Comparison of ENCODE assay signal across 1 cellular context in the genomic region with DNA sequence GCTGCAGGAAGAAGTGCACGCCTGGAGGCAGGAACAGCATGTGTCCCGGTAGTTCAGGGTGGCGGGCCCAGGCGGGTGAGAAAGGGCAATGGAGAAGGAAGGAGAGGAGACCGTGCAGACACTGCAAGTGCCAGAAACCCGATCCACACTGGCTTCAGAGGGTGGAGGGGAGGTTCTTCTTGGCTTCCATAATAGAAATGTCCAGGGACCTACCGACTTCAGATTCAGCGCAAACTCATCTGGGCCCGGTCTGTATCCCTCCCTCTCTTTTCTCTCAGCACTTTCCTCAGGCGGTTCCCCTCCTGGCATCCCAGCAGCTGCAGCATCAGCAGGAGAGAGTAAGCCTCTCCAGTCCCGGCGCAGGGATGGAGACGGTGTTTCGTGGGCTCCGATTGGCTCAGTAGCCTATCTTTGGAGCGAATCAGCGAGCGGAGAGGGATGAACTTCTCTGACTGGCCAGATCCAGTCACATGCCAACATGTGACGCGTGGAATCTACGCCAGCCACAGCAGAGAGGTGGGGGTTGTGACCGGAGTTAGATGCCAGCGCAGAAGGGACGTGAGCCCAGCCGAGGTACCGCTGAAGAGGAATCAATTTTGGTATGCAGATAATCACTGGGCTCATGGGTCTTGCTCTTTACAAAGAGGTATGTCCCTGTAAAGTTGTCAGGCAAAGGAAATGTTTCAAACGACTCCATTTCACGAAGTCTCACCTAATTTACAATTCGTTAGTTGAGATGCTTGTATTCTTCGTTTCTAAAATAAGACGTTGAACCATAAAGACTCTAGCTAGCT.
A peak's percentile ranks its signal among the peaks of the same experiment; 100 is the strongest.
TF ChIP-seq lines count a peak whose summit lies in the region.

No MANE protein-coding gene starts in this region.

TF ChIP-seq in HepG2, 621 proteins besides CTCF, POLR2A, EP300 and RAD21 (continued from another document and continues in another):
- TF ChIP-seq ZSCAN25 (CRISPR knock-in tag; IDR thresholded peaks at IDR 0.05) (no peak), NPAS2 (CRISPR knock-in tag; IDR thresholded peaks at IDR 0.05; ENCODE audit: borderline replicate concordance) (no peak), REPIN1 (CRISPR knock-in tag; IDR thresholded peaks at IDR 0.05; ENCODE audit: borderline replicate concordance, low read depth) (peak; percentile 23; the same call in 1 of the 2 replicates), ZSCAN31 (CRISPR knock-in tag; IDR thresholded peaks at IDR 0.05; ENCODE audit: low read depth) (peak; percentile 68; the same call in 1 of the 2 replicates), ZNF546 (CRISPR knock-in tag; conservative IDR thresholded peaks at IDR 0.05) (no peak), ZNF720 (CRISPR knock-in tag; IDR thresholded peaks at IDR 0.05) (no peak), EZH2 (conservative IDR thresholded peaks at IDR 0.05; ENCODE audit: low read depth, low read length) (no peak), ATF7-NPFF (CRISPR knock-in tag; IDR thresholded peaks at IDR 0.05; ENCODE audit: low read depth) (0 out of 2 replicates have a peak, but pooled peaks have one; percentile 21), MEF2D (CRISPR knock-in tag; IDR thresholded peaks at IDR 0.05) (no peak; the same call in 1 of the 2 replicates), NFE2L2 (IDR thresholded peaks at IDR 0.05; ENCODE audit: low read length) (no peak), BHLHE40 (IDR thresholded peaks at IDR 0.05; ENCODE audit: low read length) (no peak), EED (CRISPR knock-in tag; IDR thresholded peaks at IDR 0.05) (no peak), HNRNPK (IDR thresholded peaks at IDR 0.05; ENCODE audit: low read depth, low read length, poor library complexity, severe bottlenecking) (no peak), SRSF4 (IDR thresholded peaks at IDR 0.05; ENCODE audit: low read depth, low read length, poor library complexity, severe bottlenecking) (no peak), KAT2B (IDR thresholded peaks at IDR 0.05; ENCODE audit: borderline replicate concordance, low read depth, low read length) (no peak)
- TF ChIP-seq, protein P1, sequence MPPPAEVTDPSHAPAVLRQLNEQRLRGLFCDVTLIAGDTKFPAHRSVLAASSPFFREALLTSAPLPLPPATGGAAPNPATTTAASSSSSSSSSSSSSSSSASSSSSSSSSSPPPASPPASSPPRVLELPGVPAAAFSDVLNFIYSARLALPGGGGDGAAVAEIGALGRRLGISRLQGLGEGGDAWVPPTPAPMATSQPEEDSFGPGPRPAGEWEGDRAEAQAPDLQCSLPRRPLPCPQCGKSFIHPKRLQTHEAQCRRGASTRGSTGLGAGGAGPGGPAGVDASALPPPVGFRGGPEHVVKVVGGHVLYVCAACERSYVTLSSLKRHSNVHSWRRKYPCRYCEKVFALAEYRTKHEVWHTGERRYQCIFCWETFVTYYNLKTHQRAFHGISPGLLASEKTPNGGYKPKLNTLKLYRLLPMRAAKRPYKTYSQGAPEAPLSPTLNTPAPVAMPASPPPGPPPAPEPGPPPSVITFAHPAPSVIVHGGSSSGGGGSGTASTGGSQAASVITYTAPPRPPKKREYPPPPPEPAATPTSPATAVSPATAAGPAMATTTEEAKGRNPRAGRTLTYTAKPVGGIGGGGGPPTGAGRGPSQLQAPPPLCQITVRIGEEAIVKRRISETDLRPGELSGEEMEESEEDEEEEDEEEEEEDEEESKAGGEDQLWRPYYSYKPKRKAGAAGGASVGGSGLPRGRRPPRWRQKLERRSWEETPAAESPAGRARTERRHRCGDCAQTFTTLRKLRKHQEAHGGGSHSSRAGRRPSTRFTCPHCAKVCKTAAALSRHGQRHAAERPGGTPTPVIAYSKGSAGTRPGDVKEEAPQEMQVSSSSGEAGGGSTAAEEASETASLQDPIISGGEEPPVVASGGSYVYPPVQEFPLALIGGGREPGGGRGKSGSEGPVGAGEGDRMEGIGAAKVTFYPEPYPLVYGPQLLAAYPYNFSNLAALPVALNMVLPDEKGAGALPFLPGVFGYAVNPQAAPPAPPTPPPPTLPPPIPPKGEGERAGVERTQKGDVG (CRISPR knock-in tag; IDR thresholded peaks at IDR 0.05; ENCODE audit: borderline replicate concordance): no peak
- TF ChIP-seq, protein P2, sequence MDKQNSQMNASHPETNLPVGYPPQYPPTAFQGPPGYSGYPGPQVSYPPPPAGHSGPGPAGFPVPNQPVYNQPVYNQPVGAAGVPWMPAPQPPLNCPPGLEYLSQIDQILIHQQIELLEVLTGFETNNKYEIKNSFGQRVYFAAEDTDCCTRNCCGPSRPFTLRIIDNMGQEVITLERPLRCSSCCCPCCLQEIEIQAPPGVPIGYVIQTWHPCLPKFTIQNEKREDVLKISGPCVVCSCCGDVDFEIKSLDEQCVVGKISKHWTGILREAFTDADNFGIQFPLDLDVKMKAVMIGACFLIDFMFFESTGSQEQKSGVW (CRISPR knock-in tag; IDR thresholded peaks at IDR 0.05; ENCODE audit: borderline replicate concordance): no peak
- TF ChIP-seq, protein P3, sequence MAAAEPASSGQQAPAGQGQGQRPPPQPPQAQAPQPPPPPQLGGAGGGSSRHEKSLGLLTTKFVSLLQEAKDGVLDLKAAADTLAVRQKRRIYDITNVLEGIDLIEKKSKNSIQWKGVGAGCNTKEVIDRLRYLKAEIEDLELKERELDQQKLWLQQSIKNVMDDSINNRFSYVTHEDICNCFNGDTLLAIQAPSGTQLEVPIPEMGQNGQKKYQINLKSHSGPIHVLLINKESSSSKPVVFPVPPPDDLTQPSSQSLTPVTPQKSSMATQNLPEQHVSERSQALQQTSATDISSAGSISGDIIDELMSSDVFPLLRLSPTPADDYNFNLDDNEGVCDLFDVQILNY (CRISPR knock-in tag; conservative IDR thresholded peaks at IDR 0.05): 0 out of 2 replicates have a peak, but pooled peaks have one; percentile 34
- TF ChIP-seq, protein P4, sequence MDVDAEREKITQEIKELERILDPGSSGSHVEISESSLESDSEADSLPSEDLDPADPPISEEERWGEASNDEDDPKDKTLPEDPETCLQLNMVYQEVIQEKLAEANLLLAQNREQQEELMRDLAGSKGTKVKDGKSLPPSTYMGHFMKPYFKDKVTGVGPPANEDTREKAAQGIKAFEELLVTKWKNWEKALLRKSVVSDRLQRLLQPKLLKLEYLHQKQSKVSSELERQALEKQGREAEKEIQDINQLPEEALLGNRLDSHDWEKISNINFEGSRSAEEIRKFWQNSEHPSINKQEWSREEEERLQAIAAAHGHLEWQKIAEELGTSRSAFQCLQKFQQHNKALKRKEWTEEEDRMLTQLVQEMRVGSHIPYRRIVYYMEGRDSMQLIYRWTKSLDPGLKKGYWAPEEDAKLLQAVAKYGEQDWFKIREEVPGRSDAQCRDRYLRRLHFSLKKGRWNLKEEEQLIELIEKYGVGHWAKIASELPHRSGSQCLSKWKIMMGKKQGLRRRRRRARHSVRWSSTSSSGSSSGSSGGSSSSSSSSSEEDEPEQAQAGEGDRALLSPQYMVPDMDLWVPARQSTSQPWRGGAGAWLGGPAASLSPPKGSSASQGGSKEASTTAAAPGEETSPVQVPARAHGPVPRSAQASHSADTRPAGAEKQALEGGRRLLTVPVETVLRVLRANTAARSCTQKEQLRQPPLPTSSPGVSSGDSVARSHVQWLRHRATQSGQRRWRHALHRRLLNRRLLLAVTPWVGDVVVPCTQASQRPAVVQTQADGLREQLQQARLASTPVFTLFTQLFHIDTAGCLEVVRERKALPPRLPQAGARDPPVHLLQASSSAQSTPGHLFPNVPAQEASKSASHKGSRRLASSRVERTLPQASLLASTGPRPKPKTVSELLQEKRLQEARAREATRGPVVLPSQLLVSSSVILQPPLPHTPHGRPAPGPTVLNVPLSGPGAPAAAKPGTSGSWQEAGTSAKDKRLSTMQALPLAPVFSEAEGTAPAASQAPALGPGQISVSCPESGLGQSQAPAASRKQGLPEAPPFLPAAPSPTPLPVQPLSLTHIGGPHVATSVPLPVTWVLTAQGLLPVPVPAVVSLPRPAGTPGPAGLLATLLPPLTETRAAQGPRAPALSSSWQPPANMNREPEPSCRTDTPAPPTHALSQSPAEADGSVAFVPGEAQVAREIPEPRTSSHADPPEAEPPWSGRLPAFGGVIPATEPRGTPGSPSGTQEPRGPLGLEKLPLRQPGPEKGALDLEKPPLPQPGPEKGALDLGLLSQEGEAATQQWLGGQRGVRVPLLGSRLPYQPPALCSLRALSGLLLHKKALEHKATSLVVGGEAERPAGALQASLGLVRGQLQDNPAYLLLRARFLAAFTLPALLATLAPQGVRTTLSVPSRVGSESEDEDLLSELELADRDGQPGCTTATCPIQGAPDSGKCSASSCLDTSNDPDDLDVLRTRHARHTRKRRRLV (CRISPR knock-in tag; IDR thresholded peaks at IDR 0.05): no peak
- TF ChIP-seq, protein P5, sequence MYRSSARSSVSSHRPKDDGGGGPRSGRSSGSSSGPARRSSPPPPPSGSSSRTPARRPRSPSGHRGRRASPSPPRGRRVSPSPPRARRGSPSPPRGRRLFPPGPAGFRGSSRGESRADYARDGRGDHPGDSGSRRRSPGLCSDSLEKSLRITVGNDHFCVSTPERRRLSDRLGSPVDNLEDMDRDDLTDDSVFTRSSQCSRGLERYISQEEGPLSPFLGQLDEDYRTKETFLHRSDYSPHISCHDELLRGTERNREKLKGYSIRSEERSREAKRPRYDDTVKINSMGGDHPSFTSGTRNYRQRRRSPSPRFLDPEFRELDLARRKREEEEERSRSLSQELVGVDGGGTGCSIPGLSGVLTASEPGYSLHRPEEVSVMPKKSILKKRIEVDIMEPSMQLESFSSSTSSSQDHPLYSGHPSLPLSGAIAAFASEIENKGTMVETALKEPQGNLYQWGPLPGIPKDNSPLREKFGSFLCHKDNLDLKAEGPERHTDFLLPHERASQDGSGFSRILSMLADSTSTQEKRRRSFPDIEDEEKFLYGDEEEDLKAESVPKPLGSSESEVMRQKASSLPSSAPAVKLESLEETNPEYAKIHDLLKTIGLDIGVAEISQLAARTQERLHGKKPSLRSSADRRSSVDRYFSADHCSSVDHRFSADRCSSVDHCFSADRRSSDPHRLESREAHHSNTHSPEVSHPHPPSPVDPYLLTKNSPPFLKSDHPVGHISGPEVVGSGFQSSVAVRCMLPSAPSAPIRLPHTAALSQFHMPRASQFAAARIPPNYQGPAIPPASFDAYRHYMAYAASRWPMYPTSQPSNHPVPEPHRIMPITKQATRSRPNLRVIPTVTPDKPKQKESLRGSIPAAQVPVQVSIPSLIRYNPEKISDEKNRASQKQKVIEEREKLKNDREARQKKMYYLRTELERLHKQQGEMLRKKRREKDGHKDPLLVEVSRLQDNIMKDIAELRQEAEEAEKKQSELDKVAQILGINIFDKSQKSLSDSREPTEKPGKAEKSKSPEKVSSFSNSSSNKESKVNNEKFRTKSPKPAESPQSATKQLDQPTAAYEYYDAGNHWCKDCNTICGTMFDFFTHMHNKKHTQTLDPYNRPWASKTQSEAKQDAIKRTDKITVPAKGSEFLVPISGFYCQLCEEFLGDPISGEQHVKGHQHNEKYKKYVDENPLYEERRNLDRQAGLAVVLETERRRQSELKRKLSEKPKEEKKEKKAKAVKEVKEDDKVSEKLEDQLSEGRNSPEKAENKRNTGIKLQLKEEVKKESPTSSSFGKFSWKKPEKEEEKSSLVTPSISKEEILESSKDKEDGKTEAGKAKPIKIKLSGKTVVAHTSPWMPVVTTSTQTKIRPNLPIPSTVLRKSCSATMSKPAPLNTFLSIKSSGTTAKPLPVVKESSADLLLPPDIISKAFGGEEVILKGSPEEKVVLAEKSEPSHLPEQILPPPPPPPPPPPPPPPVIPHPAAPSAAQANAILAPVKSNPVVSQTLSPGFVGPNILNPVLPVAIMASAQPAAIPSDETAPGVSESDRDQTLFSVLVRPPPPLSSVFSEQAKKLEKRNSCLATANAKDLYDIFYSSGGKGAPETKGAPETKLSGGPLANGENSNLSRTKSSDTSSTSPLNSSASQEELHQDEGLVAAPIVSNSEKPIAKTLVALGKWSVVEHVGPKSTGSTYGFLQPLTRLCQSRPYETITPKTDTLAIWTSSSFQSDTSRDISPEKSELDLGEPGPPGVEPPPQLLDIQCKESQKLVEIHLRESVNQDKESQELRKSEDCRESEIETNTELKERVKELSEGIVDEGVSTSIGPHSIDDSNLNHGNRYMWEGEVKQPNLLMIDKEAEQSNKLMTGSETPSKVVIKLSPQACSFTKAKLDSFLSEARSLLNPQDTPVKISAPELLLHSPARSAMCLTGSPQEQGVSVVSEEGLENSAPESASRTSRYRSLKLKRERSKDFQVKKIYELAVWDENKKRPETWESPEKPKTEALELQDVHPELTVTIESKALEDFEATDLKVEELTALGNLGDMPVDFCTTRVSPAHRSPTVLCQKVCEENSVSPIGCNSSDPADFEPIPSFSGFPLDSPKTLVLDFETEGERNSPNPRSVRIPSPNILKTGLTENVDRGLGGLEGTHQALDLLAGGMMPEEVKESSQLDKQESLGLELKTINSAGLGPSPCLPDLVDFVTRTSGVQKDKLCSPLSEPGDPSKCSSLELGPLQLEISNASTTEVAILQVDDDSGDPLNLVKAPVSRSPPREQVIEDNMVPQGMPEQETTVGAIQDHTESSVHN (CRISPR knock-in tag; IDR thresholded peaks at IDR 0.05): no peak
- TF ChIP-seq, protein P6, sequence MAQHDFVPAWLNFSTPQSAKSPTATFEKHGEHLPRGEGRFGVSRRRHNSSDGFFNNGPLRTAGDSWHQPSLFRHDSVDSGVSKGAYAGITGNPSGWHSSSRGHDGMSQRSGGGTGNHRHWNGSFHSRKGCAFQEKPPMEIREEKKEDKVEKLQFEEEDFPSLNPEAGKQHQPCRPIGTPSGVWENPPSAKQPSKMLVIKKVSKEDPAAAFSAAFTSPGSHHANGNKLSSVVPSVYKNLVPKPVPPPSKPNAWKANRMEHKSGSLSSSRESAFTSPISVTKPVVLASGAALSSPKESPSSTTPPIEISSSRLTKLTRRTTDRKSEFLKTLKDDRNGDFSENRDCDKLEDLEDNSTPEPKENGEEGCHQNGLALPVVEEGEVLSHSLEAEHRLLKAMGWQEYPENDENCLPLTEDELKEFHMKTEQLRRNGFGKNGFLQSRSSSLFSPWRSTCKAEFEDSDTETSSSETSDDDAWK (CRISPR knock-in tag; IDR thresholded peaks at IDR 0.05): no peak
- TF ChIP-seq, protein P7, sequence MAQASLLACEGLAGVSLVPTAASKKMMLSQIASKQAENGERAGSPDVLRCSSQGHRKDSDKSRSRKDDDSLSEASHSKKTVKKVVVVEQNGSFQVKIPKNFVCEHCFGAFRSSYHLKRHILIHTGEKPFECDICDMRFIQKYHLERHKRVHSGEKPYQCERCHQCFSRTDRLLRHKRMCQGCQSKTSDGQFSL (CRISPR knock-in tag; IDR thresholded peaks at IDR 0.05): no peak
